ENCODE assay signal across 8 cellular contexts in genomic region chr1:145977486-145978476, GRCh38. TPM values are rescaled to one million over a fixed set of nuclear protein-coding genes. Genes with fewer than 3 reads are reported as not detected.
DNase-seq lines count a peak whose midpoint lies in the region; ATAC-seq, FAIRE-seq and TF ChIP-seq lines count a peak whose summit lies in the region.

No MANE protein-coding gene starts in this region.

- H3K4me1 Mint-ChIP-seq in progenitor cell of endocrine pancreas (ENCODE audit: low read depth), result peaks cover 4% of the 10 kb centered on the region

- H3K36me3 Mint-ChIP-seq in progenitor cell of endocrine pancreas (ENCODE audit: insufficient read depth), result peaks cover 1% of the 10 kb centered on the region

- H3K4me3 Mint-ChIP-seq in progenitor cell of endocrine pancreas (ENCODE audit: low read depth), result no peak overlapping the region

- DNase-seq in 8988T (peak; percentile 44), GM18507 (ENCODE audit: extremely low spot score, insufficient read length, low read depth) (peak; percentile 60), NCI-H146 treated with DMSO at 0.1 percent for 48 hours (lab: John Stamatoyannopoulos, UW; ENCODE audit: unreplicated experiment) (peak; percentile 63), T follicular helper cell (ENCODE audit: low read depth) (peak; percentile 65), right atrium auricular region (ENCODE audit: low spot score) (peak; percentile 87), progenitor cell of endocrine pancreas (ENCODE audit: low spot score, unreplicated experiment) (peak; percentile 19)

- no peaks in the 10 kb centered on the region for H3K27me3 ChIP-seq in right atrium auricular region

- H3K36me3 ChIP-seq in right atrium auricular region, result no peaks in the 10 kb centered on the region

- peak; percentile 76 for FAIRE-seq in GM18507 (lab: Jason Lieb, UNC)

- ATAC-seq in HG02981 (IDR thresholded peaks at IDR 0.05; ENCODE audit: unreplicated experiment), result no peak

- H3K9me3 Mint-ChIP-seq in progenitor cell of endocrine pancreas (ENCODE audit: low read depth), result no peaks in the 10 kb centered on the region

- H3K27ac ChIP-seq in angular gyrus (ENCODE audit: low read depth, low read length) (peak overlapping the region; percentile 72), right atrium auricular region (peak overlapping the region; percentile 96 to 98)

- TF ChIP-seq CTCF in right atrium auricular region (IDR thresholded peaks at IDR 0.05) (peak; percentile 78 to 88), progenitor cell of endocrine pancreas (IDR thresholded peaks at IDR 0.05; ENCODE audit: unreplicated experiment) (peak; percentile 82)

- H3K27ac Mint-ChIP-seq in progenitor cell of endocrine pancreas, result peak overlapping the region; percentile 5

- no peaks in the 10 kb centered on the region for H3K9me3 ChIP-seq in right atrium auricular region

- peaks cover 0 to 55% of the 10 kb centered on the region in 2 donors for H3K4me1 ChIP-seq in right atrium auricular region

- H3K27me3 Mint-ChIP-seq in progenitor cell of endocrine pancreas, result no peaks in the 10 kb centered on the region

- peak overlapping the region in 1 of 2 donors; percentile 12 for H3K4me3 ChIP-seq in right atrium auricular region

RNA-seq across cellular contexts. Expression of gene POLR3GL, which starts 13.3 kb away (rescaled TPM):
- total RNA-seq in right atrium auricular region (10 to 100 TPM; 36.4 to 45.2 TPM), progenitor cell of endocrine pancreas (12.8 and 13.7 TPM in 2 replicates)

RNA-seq across cellular contexts. Expression of gene ANKRD34A, which starts 13.4 kb away (rescaled TPM):
- total RNA-seq in right atrium auricular region (1 to 10 TPM; 1.5 to 3.4 TPM), progenitor cell of endocrine pancreas (0.22 TPM in 1 of 2 replicates, not detected in the other)

RNA-seq across cellular contexts. Expression of gene TXNIP, which starts 18.6 kb away (rescaled TPM):
- total RNA-seq in right atrium auricular region (1,000 to 10,000 TPM in 1 of 2 donors, 100 to 1,000 TPM in 1; 898 to 1,186 TPM), progenitor cell of endocrine pancreas (38.1 and 38.8 TPM in 2 replicates)

RNA-seq across cellular contexts. Expression of gene LIX1L, which starts 20.0 kb away (rescaled TPM):
- 10 to 100 TPM; 26.6 to 36.6 TPM for total RNA-seq in right atrium auricular region
- 4.2 and 4.5 TPM in 2 replicates for total RNA-seq in progenitor cell of endocrine pancreas

RNA-seq across cellular contexts. Expression of gene HJV, which starts 43.8 kb away (rescaled TPM):
- total RNA-seq in right atrium auricular region (100 to 1,000 TPM in 1 of 2 donors, 10 to 100 TPM in 1; 73.3 to 153 TPM), progenitor cell of endocrine pancreas (not detected in 2 replicates)

Comparison
In these comparisons a context has a peak if more than half of its experiments do, and no peak if none do; other contexts are left out.
1. DNase-seq: peak in every context shown above with its lines; median percentile 87 in right atrium auricular region; 65 in T follicular helper cell; 63 in NCI-H146 treated with DMSO at 0.1 percent for 48 hours; 60 in GM18507; 44 in 8988T; 19 in progenitor cell of endocrine pancreas.
2. RNA of gene TXNIP, which starts 18.6 kb away (total RNA-seq): 898 to 1,186 TPM in right atrium auricular region; 38.1 to 38.8 TPM in progenitor cell of endocrine pancreas; every median in the first group is over 10 times any median in the second.